In genomic region chr11:23079382-23079813, GRCh38 we compare ENCODE assay signal across 12 cellular contexts.
A peak's percentile ranks its signal among the peaks of the same experiment; 100 is the strongest.
DNase-seq lines count a peak whose midpoint lies in the region; ATAC-seq and TF ChIP-seq lines count a peak whose summit lies in the region.
"Had no signal": no experiment of that assay in that cellular context is flagged by ENCODE, and none has a peak within 500 bp of the region (broad histone marks: within the 10 kb centered on the region; RNA-seq: fewer than 3 reads in every experiment).

No MANE protein-coding gene starts in this region.

- H3K4me3 ChIP-seq in colonic mucosa (no peak overlapping the region), testis (no peak overlapping the region)
- H3K4me3 ChIP-seq: gastrocnemius medialis had no signal

- no peak for TF ChIP-seq POLR2A in testis (IDR thresholded peaks at IDR 0.05)

- H3K9me3 ChIP-seq in colonic mucosa (no peaks in the 10 kb centered on the region), testis (no peaks in the 10 kb centered on the region)
- H3K9me3 ChIP-seq: gastrocnemius medialis had no signal

- H3K4me1 ChIP-seq in colonic mucosa (no peaks in the 10 kb centered on the region), testis (no peaks in the 10 kb centered on the region)
- H3K4me1 ChIP-seq: gastrocnemius medialis had no signal

- 54 to 59% methylated on average over 3 of the region's 3 CpGs for WGBS in testis, 2 donors

- DNase-seq in COLO829 (ENCODE audit: low spot score): peak; percentile 57
- DNase-seq in SK-MEL-5 (ENCODE audit: low read depth, low spot score): peak; percentile 44
- DNase-seq in colonic mucosa: no peak
- no peak for DNase-seq in NCI-H2029 (lab: John Stamatoyannopoulos, UW)
- no peak for DNase-seq in activated effector memory CD4-positive, alpha-beta T cell treated with Interleukin-2 at 50 U/mL for 16 hours
- DNase-seq in testis: no peak
- DNase-seq: activated naive CD4-positive, alpha-beta T cell treated with Interleukin-2 at 50 U/mL for 16 hours; gastrocnemius medialis; NCI-H1417 treated with DMSO at 0.1 percent for 48 hours; SW 1271 had no signal

- peak; percentile 73 for ATAC-seq in GM19467 (IDR thresholded peaks at IDR 0.05; ENCODE audit: unreplicated experiment)
- peak; percentile 75 for ATAC-seq in HG03039 (IDR thresholded peaks at IDR 0.05; ENCODE audit: unreplicated experiment)
- ATAC-seq: gastrocnemius medialis had no signal

- H3K27ac ChIP-seq in colonic mucosa (no peak overlapping the region), testis (no peak overlapping the region)
- H3K27ac ChIP-seq: gastrocnemius medialis had no signal

- intact Hi-C loops in colonic mucosa (cut with DNase I): no loop called here
- intact Hi-C loops in testis (cut with DNase I; ENCODE audit: low total_unique reads): no loop called here

- no peak for TF ChIP-seq CTCF in colonic mucosa (IDR thresholded peaks at IDR 0.05)
- no peak for TF ChIP-seq CTCF in testis (IDR thresholded peaks at IDR 0.05)

- no peak overlapping the region for H3K9ac ChIP-seq in colonic mucosa (ENCODE audit: low read depth in 2 of 2, low read length in 2 of 2)

- H3K36me3 ChIP-seq in colonic mucosa (no peaks in the 10 kb centered on the region), testis (ENCODE audit: low read depth, missing control alignments) (no peaks in the 10 kb centered on the region)
- H3K36me3 ChIP-seq: gastrocnemius medialis had no signal

- in situ Hi-C loops in SK-MEL-5 (cut with HindIII; ENCODE audit: low pct_unique_long_range_greater_than_20kb, low sequenced_read_pairs): no loop called here

- H3K27me3 ChIP-seq in colonic mucosa (no peaks in the 10 kb centered on the region), testis (no peaks in the 10 kb centered on the region)
- H3K27me3 ChIP-seq: gastrocnemius medialis had no signal

Comparison
In these comparisons a context has a peak if more than half of its experiments do, and no peak if none do; other contexts are left out.
1. DNase-seq: peak in COLO829 (single experiment) and SK-MEL-5 (single experiment); none in colonic mucosa (single experiment), NCI-H2029 (single experiment), activated effector memory CD4-positive, alpha-beta T cell treated with Interleukin-2 at 50 U/mL for 16 hours (single experiment) and testis (single experiment).